Comparison of ENCODE assay signal across 1 cellular context in the genomic region with DNA sequence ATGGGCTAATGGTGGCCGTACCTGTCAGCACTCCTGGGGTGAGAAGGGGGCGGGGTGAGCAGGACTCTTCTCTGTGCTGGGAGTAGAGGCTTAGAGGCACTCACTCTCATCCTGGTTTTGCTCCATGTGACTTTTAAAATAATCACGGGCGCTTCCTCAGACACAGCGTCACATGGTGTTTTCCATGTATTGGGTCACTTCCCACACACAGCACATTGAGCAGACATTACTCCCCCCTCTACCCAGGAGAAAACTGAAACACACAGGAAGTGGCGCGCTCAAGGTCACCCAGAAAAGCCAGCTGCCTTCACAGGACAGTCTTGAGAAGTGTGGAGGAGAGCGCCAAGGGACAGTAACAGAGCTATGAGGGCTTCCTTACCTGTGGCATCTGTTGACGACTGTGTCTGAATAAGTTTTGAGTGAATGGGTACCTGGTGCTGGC.
A peak's percentile ranks its signal among the peaks of the same experiment; 100 is the strongest.
TF ChIP-seq lines count a peak whose summit lies in the region.

No MANE protein-coding gene starts in this region.

TF ChIP-seq in HepG2, 621 proteins besides CTCF, POLR2A, EP300 and RAD21 (continued from another document and continues in another):
- TF ChIP-seq, protein P1, sequence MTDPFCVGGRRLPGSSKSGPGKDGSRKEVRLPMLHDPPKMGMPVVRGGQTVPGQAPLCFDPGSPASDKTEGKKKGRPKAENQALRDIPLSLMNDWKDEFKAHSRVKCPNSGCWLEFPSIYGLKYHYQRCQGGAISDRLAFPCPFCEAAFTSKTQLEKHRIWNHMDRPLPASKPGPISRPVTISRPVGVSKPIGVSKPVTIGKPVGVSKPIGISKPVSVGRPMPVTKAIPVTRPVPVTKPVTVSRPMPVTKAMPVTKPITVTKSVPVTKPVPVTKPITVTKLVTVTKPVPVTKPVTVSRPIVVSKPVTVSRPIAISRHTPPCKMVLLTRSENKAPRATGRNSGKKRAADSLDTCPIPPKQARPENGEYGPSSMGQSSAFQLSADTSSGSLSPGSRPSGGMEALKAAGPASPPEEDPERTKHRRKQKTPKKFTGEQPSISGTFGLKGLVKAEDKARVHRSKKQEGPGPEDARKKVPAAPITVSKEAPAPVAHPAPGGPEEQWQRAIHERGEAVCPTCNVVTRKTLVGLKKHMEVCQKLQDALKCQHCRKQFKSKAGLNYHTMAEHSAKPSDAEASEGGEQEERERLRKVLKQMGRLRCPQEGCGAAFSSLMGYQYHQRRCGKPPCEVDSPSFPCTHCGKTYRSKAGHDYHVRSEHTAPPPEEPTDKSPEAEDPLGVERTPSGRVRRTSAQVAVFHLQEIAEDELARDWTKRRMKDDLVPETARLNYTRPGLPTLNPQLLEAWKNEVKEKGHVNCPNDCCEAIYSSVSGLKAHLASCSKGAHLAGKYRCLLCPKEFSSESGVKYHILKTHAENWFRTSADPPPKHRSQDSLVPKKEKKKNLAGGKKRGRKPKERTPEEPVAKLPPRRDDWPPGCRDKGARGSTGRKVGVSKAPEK (CRISPR knock-in tag; IDR thresholded peaks at IDR 0.05; ENCODE audit: borderline replicate concordance), result no peak
- no peak for TF ChIP-seq HNRNPLL (IDR thresholded peaks at IDR 0.05; ENCODE audit: low read depth, low read length, poor library complexity, severe bottlenecking)
- TF ChIP-seq BRCA1 (CRISPR knock-in tag; IDR thresholded peaks at IDR 0.05), result no peak
- TF ChIP-seq SP5 (CRISPR knock-in tag; IDR thresholded peaks at IDR 0.05; ENCODE audit: borderline replicate concordance, low read depth), result no peak
- no peak for TF ChIP-seq TAF15 (IDR thresholded peaks at IDR 0.05; ENCODE audit: low read depth, low read length, poor library complexity, severe bottlenecking)
- TF ChIP-seq ERF (CRISPR knock-in tag; IDR thresholded peaks at IDR 0.05), result no peak
- no peak for TF ChIP-seq ZNF3 (CRISPR knock-in tag; IDR thresholded peaks at IDR 0.05)
- TF ChIP-seq NCOA2 (CRISPR knock-in tag; IDR thresholded peaks at IDR 0.05), result peak; percentile 37; the same call in 1 of the 2 replicates
- TF ChIP-seq, protein P2, sequence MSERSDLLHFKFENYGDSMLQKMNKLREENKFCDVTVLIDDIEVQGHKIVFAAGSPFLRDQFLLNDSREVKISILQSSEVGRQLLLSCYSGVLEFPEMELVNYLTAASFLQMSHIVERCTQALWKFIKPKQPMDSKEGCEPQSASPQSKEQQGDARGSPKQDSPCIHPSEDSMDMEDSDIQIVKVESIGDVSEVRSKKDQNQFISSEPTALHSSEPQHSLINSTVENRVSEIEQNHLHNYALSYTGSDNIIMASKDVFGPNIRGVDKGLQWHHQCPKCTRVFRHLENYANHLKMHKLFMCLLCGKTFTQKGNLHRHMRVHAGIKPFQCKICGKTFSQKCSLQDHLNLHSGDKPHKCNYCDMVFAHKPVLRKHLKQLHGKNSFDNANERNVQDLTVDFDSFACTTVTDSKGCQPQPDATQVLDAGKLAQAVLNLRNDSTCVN (CRISPR knock-in tag; IDR thresholded peaks at IDR 0.05; ENCODE audit: borderline replicate concordance), result 0 out of 2 replicates have a peak, but pooled peaks have one; percentile 55
- TF ChIP-seq ZIK1 (CRISPR knock-in tag; IDR thresholded peaks at IDR 0.05; ENCODE audit: borderline replicate concordance, low read depth), result no peak
- TF ChIP-seq TEAD2 (CRISPR knock-in tag; IDR thresholded peaks at IDR 0.05), result no peak
- peak; percentile 71 for TF ChIP-seq ZBTB38 (CRISPR knock-in tag; IDR thresholded peaks at IDR 0.05)
- TF ChIP-seq, protein P3, sequence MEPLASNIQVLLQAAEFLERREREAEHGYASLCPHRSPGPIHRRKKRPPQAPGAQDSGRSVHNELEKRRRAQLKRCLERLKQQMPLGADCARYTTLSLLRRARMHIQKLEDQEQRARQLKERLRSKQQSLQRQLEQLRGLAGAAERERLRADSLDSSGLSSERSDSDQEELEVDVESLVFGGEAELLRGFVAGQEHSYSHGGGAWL (CRISPR knock-in tag; IDR thresholded peaks at IDR 0.05), result no peak
- TF ChIP-seq ZNF337 (CRISPR knock-in tag; IDR thresholded peaks at IDR 0.05; ENCODE audit: borderline replicate concordance, low read depth), result no peak
- TF ChIP-seq RARA (CRISPR knock-in tag; IDR thresholded peaks at IDR 0.05), result peak; percentile 52
- TF ChIP-seq ZNF205 (CRISPR knock-in tag; IDR thresholded peaks at IDR 0.05), result no peak
- no peak for TF ChIP-seq FOXP1 (IDR thresholded peaks at IDR 0.05)
- peak; percentile 66 for TF ChIP-seq FOXP1 (CRISPR knock-in tag; IDR thresholded peaks at IDR 0.05)
- no peak for TF ChIP-seq SYNCRIP (IDR thresholded peaks at IDR 0.05; ENCODE audit: insufficient read depth, low read depth, low read length)
- TF ChIP-seq ZNF773 (CRISPR knock-in tag; IDR thresholded peaks at IDR 0.05; ENCODE audit: borderline replicate concordance), result no peak
- no peak for TF ChIP-seq ATF7 (IDR thresholded peaks at IDR 0.05)
- TF ChIP-seq ATF7 (CRISPR knock-in tag; IDR thresholded peaks at IDR 0.05), result no peak
- TF ChIP-seq, protein P4, sequence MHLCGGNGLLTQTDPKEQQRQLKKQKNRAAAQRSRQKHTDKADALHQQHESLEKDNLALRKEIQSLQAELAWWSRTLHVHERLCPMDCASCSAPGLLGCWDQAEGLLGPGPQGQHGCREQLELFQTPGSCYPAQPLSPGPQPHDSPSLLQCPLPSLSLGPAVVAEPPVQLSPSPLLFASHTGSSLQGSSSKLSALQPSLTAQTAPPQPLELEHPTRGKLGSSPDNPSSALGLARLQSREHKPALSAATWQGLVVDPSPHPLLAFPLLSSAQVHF (CRISPR knock-in tag; IDR thresholded peaks at IDR 0.05), result no peak
- TF ChIP-seq, protein P5, sequence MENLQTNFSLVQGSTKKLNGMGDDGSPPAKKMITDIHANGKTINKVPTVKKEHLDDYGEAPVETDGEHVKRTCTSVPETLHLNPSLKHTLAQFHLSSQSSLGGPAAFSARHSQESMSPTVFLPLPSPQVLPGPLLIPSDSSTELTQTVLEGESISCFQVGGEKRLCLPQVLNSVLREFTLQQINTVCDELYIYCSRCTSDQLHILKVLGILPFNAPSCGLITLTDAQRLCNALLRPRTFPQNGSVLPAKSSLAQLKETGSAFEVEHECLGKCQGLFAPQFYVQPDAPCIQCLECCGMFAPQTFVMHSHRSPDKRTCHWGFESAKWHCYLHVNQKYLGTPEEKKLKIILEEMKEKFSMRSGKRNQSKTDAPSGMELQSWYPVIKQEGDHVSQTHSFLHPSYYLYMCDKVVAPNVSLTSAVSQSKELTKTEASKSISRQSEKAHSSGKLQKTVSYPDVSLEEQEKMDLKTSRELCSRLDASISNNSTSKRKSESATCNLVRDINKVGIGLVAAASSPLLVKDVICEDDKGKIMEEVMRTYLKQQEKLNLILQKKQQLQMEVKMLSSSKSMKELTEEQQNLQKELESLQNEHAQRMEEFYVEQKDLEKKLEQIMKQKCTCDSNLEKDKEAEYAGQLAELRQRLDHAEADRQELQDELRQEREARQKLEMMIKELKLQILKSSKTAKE (CRISPR knock-in tag; IDR thresholded peaks at IDR 0.05; ENCODE audit: borderline replicate concordance), result 0 out of 2 replicates have a peak, but pooled peaks have one; percentile 36
- TF ChIP-seq, protein P6, sequence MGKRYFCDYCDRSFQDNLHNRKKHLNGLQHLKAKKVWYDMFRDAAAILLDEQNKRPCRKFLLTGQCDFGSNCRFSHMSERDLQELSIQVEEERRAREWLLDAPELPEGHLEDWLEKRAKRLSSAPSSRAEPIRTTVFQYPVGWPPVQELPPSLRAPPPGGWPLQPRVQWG (CRISPR knock-in tag; IDR thresholded peaks at IDR 0.05; ENCODE audit: borderline replicate concordance, low read depth), result no peak
- TF ChIP-seq U2AF2 (IDR thresholded peaks at IDR 0.05; ENCODE audit: low read depth, low read length), result no peak
- TF ChIP-seq ZNF570 (CRISPR knock-in tag; IDR thresholded peaks at IDR 0.05; ENCODE audit: borderline replicate concordance), result no peak
- TF ChIP-seq POLR2AphosphoS5 (IDR thresholded peaks at IDR 0.05; ENCODE audit: low read depth, low read length), result peak; percentile 34; the same call in 1 of the 2 replicates
- no peak for TF ChIP-seq ELF4 (CRISPR knock-in tag; IDR thresholded peaks at IDR 0.05; ENCODE audit: borderline replicate concordance)
- no peak for TF ChIP-seq ZNF225 (CRISPR knock-in tag; IDR thresholded peaks at IDR 0.05)
- no peak for TF ChIP-seq ZNF234 (CRISPR knock-in tag; conservative IDR thresholded peaks at IDR 0.05)
- peak; percentile 29 for TF ChIP-seq CREM (IDR thresholded peaks at IDR 0.05)
- TF ChIP-seq CREM (CRISPR knock-in tag; IDR thresholded peaks at IDR 0.05), result no peak
- TF ChIP-seq SOX13 (IDR thresholded peaks at IDR 0.05), result no peak
- peak in 1 of 2 experiments; percentile 52; a peak in 1 of 4 replicates for TF ChIP-seq SOX13 (CRISPR knock-in tag; conservative IDR thresholded peaks at IDR 0.05 in 1 of 2, IDR thresholded peaks at IDR 0.05 in 1 of 2)
- TF ChIP-seq ZNF510 (CRISPR knock-in tag; IDR thresholded peaks at IDR 0.05; ENCODE audit: low read depth), result no peak
- no peak for TF ChIP-seq ZNF143 (CRISPR knock-in tag; IDR thresholded peaks at IDR 0.05)
- TF ChIP-seq KAT2B (IDR thresholded peaks at IDR 0.05; ENCODE audit: borderline replicate concordance, low read depth, low read length), result no peak
- no peak for TF ChIP-seq PHF5A (CRISPR knock-in tag; IDR thresholded peaks at IDR 0.05; ENCODE audit: low read depth, unreplicated experiment)
- TF ChIP-seq FOXC1 (CRISPR knock-in tag; IDR thresholded peaks at IDR 0.05; ENCODE audit: borderline replicate concordance), result no peak
- TF ChIP-seq, protein P7, sequence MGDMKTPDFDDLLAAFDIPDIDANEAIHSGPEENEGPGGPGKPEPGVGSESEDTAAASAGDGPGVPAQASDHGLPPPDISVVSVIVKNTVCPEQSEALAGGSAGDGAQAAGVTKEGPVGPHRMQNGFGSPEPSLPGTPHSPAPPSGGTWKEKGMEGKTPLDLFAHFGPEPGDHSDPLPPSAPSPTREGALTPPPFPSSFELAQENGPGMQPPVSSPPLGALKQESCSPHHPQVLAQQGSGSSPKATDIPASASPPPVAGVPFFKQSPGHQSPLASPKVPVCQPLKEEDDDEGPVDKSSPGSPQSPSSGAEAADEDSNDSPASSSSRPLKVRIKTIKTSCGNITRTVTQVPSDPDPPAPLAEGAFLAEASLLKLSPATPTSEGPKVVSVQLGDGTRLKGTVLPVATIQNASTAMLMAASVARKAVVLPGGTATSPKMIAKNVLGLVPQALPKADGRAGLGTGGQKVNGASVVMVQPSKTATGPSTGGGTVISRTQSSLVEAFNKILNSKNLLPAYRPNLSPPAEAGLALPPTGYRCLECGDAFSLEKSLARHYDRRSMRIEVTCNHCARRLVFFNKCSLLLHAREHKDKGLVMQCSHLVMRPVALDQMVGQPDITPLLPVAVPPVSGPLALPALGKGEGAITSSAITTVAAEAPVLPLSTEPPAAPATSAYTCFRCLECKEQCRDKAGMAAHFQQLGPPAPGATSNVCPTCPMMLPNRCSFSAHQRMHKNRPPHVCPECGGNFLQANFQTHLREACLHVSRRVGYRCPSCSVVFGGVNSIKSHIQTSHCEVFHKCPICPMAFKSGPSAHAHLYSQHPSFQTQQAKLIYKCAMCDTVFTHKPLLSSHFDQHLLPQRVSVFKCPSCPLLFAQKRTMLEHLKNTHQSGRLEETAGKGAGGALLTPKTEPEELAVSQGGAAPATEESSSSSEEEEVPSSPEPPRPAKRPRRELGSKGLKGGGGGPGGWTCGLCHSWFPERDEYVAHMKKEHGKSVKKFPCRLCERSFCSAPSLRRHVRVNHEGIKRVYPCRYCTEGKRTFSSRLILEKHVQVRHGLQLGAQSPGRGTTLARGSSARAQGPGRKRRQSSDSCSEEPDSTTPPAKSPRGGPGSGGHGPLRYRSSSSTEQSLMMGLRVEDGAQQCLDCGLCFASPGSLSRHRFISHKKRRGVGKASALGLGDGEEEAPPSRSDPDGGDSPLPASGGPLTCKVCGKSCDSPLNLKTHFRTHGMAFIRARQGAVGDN (CRISPR knock-in tag; IDR thresholded peaks at IDR 0.05), result peak; percentile 35; the same call in 1 of the 2 replicates
- TF ChIP-seq GABPB1 (CRISPR knock-in tag; IDR thresholded peaks at IDR 0.05), result peak; percentile 69
- no peak for TF ChIP-seq ZNF501 (CRISPR knock-in tag; IDR thresholded peaks at IDR 0.05)
- TF ChIP-seq, protein P8, sequence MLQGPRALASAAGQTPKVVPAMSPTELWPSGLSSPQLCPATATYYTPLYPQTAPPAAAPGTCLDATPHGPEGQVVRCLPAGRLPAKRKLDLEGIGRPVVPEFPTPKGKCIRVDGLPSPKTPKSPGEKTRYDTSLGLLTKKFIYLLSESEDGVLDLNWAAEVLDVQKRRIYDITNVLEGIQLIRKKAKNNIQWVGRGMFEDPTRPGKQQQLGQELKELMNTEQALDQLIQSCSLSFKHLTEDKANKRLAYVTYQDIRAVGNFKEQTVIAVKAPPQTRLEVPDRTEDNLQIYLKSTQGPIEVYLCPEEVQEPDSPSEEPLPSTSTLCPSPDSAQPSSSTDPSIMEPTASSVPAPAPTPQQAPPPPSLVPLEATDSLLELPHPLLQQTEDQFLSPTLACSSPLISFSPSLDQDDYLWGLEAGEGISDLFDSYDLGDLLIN (CRISPR knock-in tag; IDR thresholded peaks at IDR 0.05; ENCODE audit: borderline replicate concordance), result no peak
- no peak for TF ChIP-seq ZNF713 (CRISPR knock-in tag; IDR thresholded peaks at IDR 0.05)
- TF ChIP-seq, protein P9, sequence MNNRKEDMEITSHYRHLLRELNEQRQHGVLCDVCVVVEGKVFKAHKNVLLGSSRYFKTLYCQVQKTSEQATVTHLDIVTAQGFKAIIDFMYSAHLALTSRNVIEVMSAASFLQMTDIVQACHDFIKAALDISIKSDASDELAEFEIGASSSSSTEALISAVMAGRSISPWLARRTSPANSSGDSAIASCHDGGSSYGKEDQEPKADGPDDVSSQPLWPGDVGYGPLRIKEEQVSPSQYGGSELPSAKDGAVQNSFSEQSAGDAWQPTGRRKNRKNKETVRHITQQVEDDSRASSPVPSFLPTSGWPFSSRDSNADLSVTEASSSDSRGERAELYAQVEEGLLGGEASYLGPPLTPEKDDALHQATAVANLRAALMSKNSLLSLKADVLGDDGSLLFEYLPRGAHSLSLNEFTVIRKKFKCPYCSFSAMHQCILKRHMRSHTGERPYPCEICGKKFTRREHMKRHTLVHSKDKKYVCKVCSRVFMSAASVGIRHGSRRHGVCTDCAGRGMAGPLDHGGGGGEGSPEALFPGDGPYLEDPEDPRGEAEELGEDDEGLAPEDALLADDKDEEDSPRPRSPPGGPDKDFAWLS (CRISPR knock-in tag; IDR thresholded peaks at IDR 0.05; ENCODE audit: borderline replicate concordance), result no peak
- no peak; the same call in 1 of the 2 replicates for TF ChIP-seq DNMT3B (CRISPR knock-in tag; conservative IDR thresholded peaks at IDR 0.05)
- TF ChIP-seq ZBTB1 (CRISPR knock-in tag; IDR thresholded peaks at IDR 0.05; ENCODE audit: borderline replicate concordance), result no peak
- TF ChIP-seq, protein P10, sequence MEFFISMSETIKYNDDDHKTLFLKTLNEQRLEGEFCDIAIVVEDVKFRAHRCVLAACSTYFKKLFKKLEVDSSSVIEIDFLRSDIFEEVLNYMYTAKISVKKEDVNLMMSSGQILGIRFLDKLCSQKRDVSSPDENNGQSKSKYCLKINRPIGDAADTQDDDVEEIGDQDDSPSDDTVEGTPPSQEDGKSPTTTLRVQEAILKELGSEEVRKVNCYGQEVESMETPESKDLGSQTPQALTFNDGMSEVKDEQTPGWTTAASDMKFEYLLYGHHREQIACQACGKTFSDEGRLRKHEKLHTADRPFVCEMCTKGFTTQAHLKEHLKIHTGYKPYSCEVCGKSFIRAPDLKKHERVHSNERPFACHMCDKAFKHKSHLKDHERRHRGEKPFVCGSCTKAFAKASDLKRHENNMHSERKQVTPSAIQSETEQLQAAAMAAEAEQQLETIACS (CRISPR knock-in tag; IDR thresholded peaks at IDR 0.05), result no peak
- no peak for TF ChIP-seq RBAK (CRISPR knock-in tag; IDR thresholded peaks at IDR 0.05)
